Comparison of ENCODE assay signal across 8 cellular contexts in genomic region chr19:1875646-1876493, GRCh38. TPM values are rescaled to one million over a fixed set of nuclear protein-coding genes. Genes with fewer than 3 reads are reported as not detected.
DNase-seq lines count a peak whose midpoint lies in the region; ATAC-seq and TF ChIP-seq lines count a peak whose summit lies in the region.

No MANE protein-coding gene starts in this region.

- H3K4me1 Mint-ChIP-seq in CD14-positive monocyte: peaks cover 25% of the 10 kb centered on the region
- peaks cover 39% of the 10 kb centered on the region for H3K4me1 Mint-ChIP-seq in activated CD8-positive, alpha-beta T cell treated with anti-CD3 and anti-CD28 coated beads, Interleukin-2, amount 10 ng/mL, durations not matched to agents 7 days and 5 days (ENCODE audit: low read depth)

- H3K36me3 Mint-ChIP-seq in CD14-positive monocyte: peaks cover 13 to 25% of the 10 kb centered on the region in 2 donors
- peaks cover 40% of the 10 kb centered on the region for H3K36me3 Mint-ChIP-seq in activated CD8-positive, alpha-beta T cell treated with anti-CD3 and anti-CD28 coated beads, Interleukin-2, amount 10 ng/mL, durations not matched to agents 7 days and 5 days (ENCODE audit: low read depth)

- POLR2A ChIA-PET in activated CD8-positive, alpha-beta T cell treated with anti-CD3 and anti-CD28 coated beads, Interleukin-2, amount 10 ng/mL, durations not matched to agents 7 days and 5 days (lab: Charles Lee): interaction anchor here (0.7 to 2.3 kb wide), 12 partner anchors 7 to 67 kb away, joined by 3 to 29 read pairs (median 6); partner anchors contain the start of gene ABHD17A

- peak overlapping the region; percentile 93 to 97 (median 94) for H3K27ac Mint-ChIP-seq in CD14-positive monocyte
- peak overlapping the region; percentile 98 for H3K27ac Mint-ChIP-seq in activated CD8-positive, alpha-beta T cell treated with anti-CD3 and anti-CD28 coated beads, Interleukin-2, amount 10 ng/mL, durations not matched to agents 7 days and 5 days

- no peak for TF ChIP-seq CTCF in CD14-positive monocyte (IDR thresholded peaks at IDR 0.05)

- intact Hi-C loops in CD14-positive monocyte (cut with micrococcal nuclease): loop anchor here in 1 of 2 donors (1.0 kb wide), 1 partner anchor 8 kb away; no protein-coding TSS in a partner anchor

- peak; percentile 88 for DNase-seq in CD14-positive monocyte (ENCODE audit: low spot score)
- peak; percentile 86 for DNase-seq in NCI-H774 (lab: John Stamatoyannopoulos, UW)
- DNase-seq in activated CD8-positive, alpha-beta T cell treated with anti-CD3 and anti-CD28 coated beads, Interleukin-2, amount 10 ng/mL, durations not matched to agents 7 days and 5 days: peak; percentile 93
- peak; percentile 82 for DNase-seq in effector CD4-positive, alpha-beta T cell
- peak; percentile 95 for DNase-seq in medulla oblongata (ENCODE audit: extremely low spot score)
- DNase-seq in stimulated activated CD4-positive, alpha-beta T cell treated with anti-CD3 and anti-CD28 coated beads, TNF-alpha, amount 100 ng/mL, for 48 hours (ENCODE audit: low read depth in 3 of 3): peak; percentile 76 to 89 (median 78)

- ATAC-seq in GM19395 (IDR thresholded peaks at IDR 0.05; ENCODE audit: unreplicated experiment) (peak; percentile 86), HG03565 (IDR thresholded peaks at IDR 0.05; ENCODE audit: unreplicated experiment) (peak; percentile 72)
- peak; percentile 86 for ATAC-seq in activated CD8-positive, alpha-beta T cell treated with anti-CD3 and anti-CD28 coated beads, Interleukin-2, amount 10 ng/mL, durations not matched to agents 7 days and 5 days

- H3K9me3 Mint-ChIP-seq in CD14-positive monocyte: no peaks in the 10 kb centered on the region
- no peaks in the 10 kb centered on the region for H3K9me3 Mint-ChIP-seq in activated CD8-positive, alpha-beta T cell treated with anti-CD3 and anti-CD28 coated beads, Interleukin-2, amount 10 ng/mL, durations not matched to agents 7 days and 5 days (ENCODE audit: insufficient read depth)

- no peaks in the 10 kb centered on the region for H3K27me3 Mint-ChIP-seq in CD14-positive monocyte (ENCODE audit: low read depth in 3 of 3)
- H3K27me3 Mint-ChIP-seq in activated CD8-positive, alpha-beta T cell treated with anti-CD3 and anti-CD28 coated beads, Interleukin-2, amount 10 ng/mL, durations not matched to agents 7 days and 5 days (ENCODE audit: low read depth): no peaks in the 10 kb centered on the region

- CTCF ChIA-PET in activated CD8-positive, alpha-beta T cell treated with anti-CD3 and anti-CD28 coated beads, Interleukin-2, amount 10 ng/mL, durations not matched to agents 7 days and 5 days (lab: Charles Lee): interaction anchor here (0.8 to 3.4 kb wide), 8 partner anchors 10 to 610 kb away, joined by 3 to 38 read pairs (median 5); no protein-coding TSS in a partner anchor

- H3K4me3 Mint-ChIP-seq in CD14-positive monocyte: peak overlapping the region; percentile 97 to 98
- peak overlapping the region; percentile 95 for H3K4me3 Mint-ChIP-seq in activated CD8-positive, alpha-beta T cell treated with anti-CD3 and anti-CD28 coated beads, Interleukin-2, amount 10 ng/mL, durations not matched to agents 7 days and 5 days

RNA-seq across cellular contexts. Expression of gene ABHD17A, which starts 9.4 kb away (rescaled TPM):
- 10 to 100 TPM; 69.8 to 79.0 TPM for polyA plus RNA-seq in CD14-positive monocyte
- 100 to 1,000 TPM; 181 to 196 TPM for total RNA-seq in activated CD8-positive, alpha-beta T cell treated with anti-CD3 and anti-CD28 coated beads, Interleukin-2, amount 10 ng/mL, durations not matched to agents 7 days and 5 days

RNA-seq across cellular contexts. Expression of gene KLF16, which starts 12.5 kb away (rescaled TPM):
- polyA plus RNA-seq in CD14-positive monocyte: under 1 TPM; 0.51 to 0.67 TPM
- total RNA-seq in activated CD8-positive, alpha-beta T cell treated with anti-CD3 and anti-CD28 coated beads, Interleukin-2, amount 10 ng/mL, durations not matched to agents 7 days and 5 days: 10 to 100 TPM; 26.5 to 29.8 TPM

RNA-seq across cellular contexts. Expression of gene REXO1, which starts 27.6 kb away (rescaled TPM):
- 1 to 10 TPM; 2.8 to 3.0 TPM for polyA plus RNA-seq in CD14-positive monocyte
- total RNA-seq in activated CD8-positive, alpha-beta T cell treated with anti-CD3 and anti-CD28 coated beads, Interleukin-2, amount 10 ng/mL, durations not matched to agents 7 days and 5 days: 10 to 100 TPM; 47.9 to 52.9 TPM

RNA-seq across cellular contexts. Expression of gene ADAT3, which starts 29.3 kb away (rescaled TPM):
- 1 to 10 TPM; 2.7 to 3.2 TPM for polyA plus RNA-seq in CD14-positive monocyte
- total RNA-seq in activated CD8-positive, alpha-beta T cell treated with anti-CD3 and anti-CD28 coated beads, Interleukin-2, amount 10 ng/mL, durations not matched to agents 7 days and 5 days: 10 to 100 TPM in 1 of 2 experiments, 1 to 10 TPM in 1; 9.9 to 11.0 TPM

RNA-seq across cellular contexts. Expression of gene SCAMP4, which starts 29.3 kb away (rescaled TPM):
- 10 to 100 TPM; 11.9 to 15.4 TPM for polyA plus RNA-seq in CD14-positive monocyte
- 10 to 100 TPM; 29.9 to 37.2 TPM for total RNA-seq in activated CD8-positive, alpha-beta T cell treated with anti-CD3 and anti-CD28 coated beads, Interleukin-2, amount 10 ng/mL, durations not matched to agents 7 days and 5 days

Comparison
In these comparisons a context has a peak if more than half of its experiments do, and no peak if none do; other contexts are left out.
1. Peak in every context shown above with its lines: DNase-seq and ATAC-seq.